In the genomic region with DNA sequence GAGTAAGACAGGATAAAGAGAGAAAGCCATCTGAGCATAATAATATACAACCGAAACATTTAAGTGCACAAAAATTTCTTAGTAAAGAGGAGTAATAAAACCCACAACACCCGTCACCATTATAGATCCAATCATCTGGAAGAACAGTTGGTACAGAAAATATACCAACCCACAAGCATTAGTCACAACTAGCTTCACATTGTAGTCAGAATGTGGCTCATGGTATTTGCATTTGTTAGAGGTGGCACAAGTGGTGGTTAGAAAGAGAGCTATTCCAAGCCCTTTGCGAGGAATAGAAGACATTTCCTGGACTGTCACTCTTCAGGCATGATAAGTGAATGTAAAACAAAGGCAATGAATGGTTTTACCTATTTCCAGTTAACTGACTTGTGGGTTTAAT, we compare ENCODE assay signal across 21 cellular contexts.
"Had no signal": no experiment of that assay in that cellular context is flagged by ENCODE, and none has a peak within 500 bp of the region (broad histone marks: within the 10 kb centered on the region; RNA-seq: fewer than 3 reads in every experiment).

No MANE protein-coding gene starts in this region.

- H3K4me3 ChIP-seq: heart left ventricle, lower lobe of right lung, mucosa of descending colon, upper lobe of right lung had no signal

- DNase-seq: activated CD4-positive, alpha-beta memory T cell treated with anti-CD3 and anti-CD28 coated beads, Interleukin-2, amount 10 ng/mL, durations not matched to agents 7 days and 5 days; activated CD4-positive, alpha-beta T cell treated with anti-CD3 and anti-CD28 coated beads, Interleukin-2, amount 10 ng/mL, durations not matched to agents 24 days and 14 days; activated effector memory CD4-positive, alpha-beta T cell treated with anti-CD3 and anti-CD28 coated beads, Interleukin-2, amount 50 U/mL, for 16 hours; activated naive CD4-positive, alpha-beta T cell treated with anti-CD3 and anti-CD28 coated beads, Interleukin-2, amount 10 ng/mL, durations not matched to agents 7 days and 5 days; activated T-cell treated with anti-CD3 and anti-CD28 coated beads, Interleukin-2, amount 50 U/mL, for 72 hours; amygdala; caudate nucleus; effector CD4-positive, alpha-beta T cell; erythroblast; heart left ventricle; islet precursor cell; lower lobe of right lung; mesendoderm; mucosa of descending colon; naive B cell; retina; stimulated activated CD4-positive, alpha-beta T cell treated with anti-CD3 and anti-CD28 coated beads, Interleukin-4, amount 100 ng/mL, for 4 hours; stimulated activated naive CD8-positive, alpha-beta T cell treated with anti-CD3 and anti-CD28 coated beads, Interleukin-15, Interleukin-2, amounts not matched to agents 100 U/mL and 50 U/mL, for 24 hours; T-helper 2 cell; upper lobe of right lung had no signal

- ATAC-seq: activated CD4-positive, CD25-positive, alpha-beta regulatory T cell treated with anti-CD3 and anti-CD28 coated beads, Interleukin-2, amount 50 U/mL, for 24 hours; activated T-cell treated with anti-CD3 and anti-CD28 coated beads, Interleukin-2, amount 50 U/mL, for 72 hours; heart left ventricle; lower lobe of right lung; mucosa of descending colon; stimulated activated naive CD8-positive, alpha-beta T cell treated with anti-CD3 and anti-CD28 coated beads, Interleukin-15, Interleukin-2, amounts not matched to agents 100 U/mL and 50 U/mL, for 24 hours; upper lobe of right lung had no signal
